Comparison of ENCODE assay signal across 23 cellular contexts in the genomic region with DNA sequence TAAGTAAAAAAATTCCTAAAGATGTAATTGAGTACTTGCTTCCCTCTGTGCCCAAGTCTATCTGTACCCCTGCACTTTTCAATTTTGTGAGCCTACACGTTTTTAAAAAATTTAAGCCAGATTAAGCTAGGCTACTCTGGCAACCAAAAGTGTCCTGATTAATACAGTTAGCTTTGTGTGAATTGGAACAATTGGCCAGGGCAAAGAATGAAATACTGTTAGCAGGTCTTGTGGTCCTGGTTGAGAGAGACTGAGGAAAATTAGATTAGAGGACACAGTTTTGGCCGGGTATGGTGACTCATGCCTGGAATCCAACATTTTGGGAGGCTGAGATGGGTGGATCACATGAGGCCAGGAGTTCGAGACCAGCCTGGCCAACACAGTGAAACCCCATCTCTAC.
DNase-seq lines count a peak whose midpoint lies in the region; ATAC-seq and TF ChIP-seq lines count a peak whose summit lies in the region.
"Had no signal": no experiment of that assay in that cellular context is flagged by ENCODE, and none has a peak within 500 bp of the region (broad histone marks: within the 10 kb centered on the region; RNA-seq: fewer than 3 reads in every experiment).

No MANE protein-coding gene starts in this region.

- TF ChIP-seq CTCF in left ventricle myocardium inferior (IDR thresholded peaks at IDR 0.05; ENCODE audit: borderline replicate concordance): no peak
- no peak for TF ChIP-seq CTCF in tibial artery (IDR thresholded peaks at IDR 0.05)
- TF ChIP-seq CTCF in esophagus squamous epithelium (IDR thresholded peaks at IDR 0.05): no peak

- intact Hi-C loops in left ventricle myocardium inferior (cut with micrococcal nuclease) (no loop called here), cardiac septum (cut with DNase I) (no loop called here), tibial artery (cut with DNase I; ENCODE audit: low total_unique reads) (no loop called here), esophagus squamous epithelium (cut with DNase I) (no loop called here)

- H3K27ac ChIP-seq in left ventricle myocardium inferior (replicated peaks) (peak overlapping the region; percentile 78), tibial artery (peak overlapping the region; percentile 70 to 80), esophagus squamous epithelium (no peak overlapping the region)
- H3K27ac ChIP-seq: A549; BLaER1 treated with 17β-estradiol and CSF1 and Interleukin-3, amounts not matched to agents 10 nM and 100 nM had no signal

- WGBS in esophagus squamous epithelium, 2 donors: 64 to 68% methylated on average over 3 of the region's 3 CpGs

- H3K4me3 ChIP-seq in left ventricle myocardium inferior: no peak overlapping the region
- H3K4me3 ChIP-seq in tibial artery: no peak overlapping the region
- no peak overlapping the region for H3K4me3 ChIP-seq in esophagus squamous epithelium
- H3K4me3 ChIP-seq: A549; BLaER1 treated with 17β-estradiol and CSF1 and Interleukin-3, amounts not matched to agents 10 nM and 100 nM; GM12878; GM23338 had no signal

- in situ Hi-C loops in SK-MEL-5 (cut with HindIII; ENCODE audit: low pct_unique_long_range_greater_than_20kb, low sequenced_read_pairs): no loop called here

- DNase-seq in left ventricle myocardium inferior: no peak
- no peak for DNase-seq in cardiac septum (ENCODE audit: low spot score)
- peak; percentile 53 for DNase-seq in SK-MEL-5 (ENCODE audit: low read depth, low spot score)
- DNase-seq in foreskin melanocyte: peak; percentile 79
- DNase-seq in tibial artery: no peak
- no peak for DNase-seq in esophagus squamous epithelium (lab: John Stamatoyannopoulos, UW)
- no peak for DNase-seq in ureter (ENCODE audit: low spot score)
- DNase-seq: 8988T; ACHN; AML-193; BE2C; CD4-positive, alpha-beta T cell; CD8-positive, alpha-beta memory T cell; DMS 273 treated with DMSO at 0.1 percent for 48 hours; DMS79; EL; GDM1; H9 had no signal

- ATAC-seq in GM19324 (IDR thresholded peaks at IDR 0.05; ENCODE audit: low FRiP score, unreplicated experiment): no peak
- ATAC-seq: A549, GM12878, GM23338 had no signal

- H3K27me3 ChIP-seq in left ventricle myocardium inferior (ENCODE audit: low read depth): no peaks in the 10 kb centered on the region
- no peaks in the 10 kb centered on the region for H3K27me3 ChIP-seq in tibial artery
- H3K27me3 ChIP-seq in esophagus squamous epithelium: no peaks in the 10 kb centered on the region
- H3K27me3 ChIP-seq: BE2C; BLaER1 treated with 17β-estradiol and CSF1 and Interleukin-3, amounts not matched to agents 10 nM and 100 nM had no signal

- no peak for TF ChIP-seq POLR2A in esophagus squamous epithelium (IDR thresholded peaks at IDR 0.05)

- H3K9me3 ChIP-seq in left ventricle myocardium inferior (replicated peaks) (no peaks in the 10 kb centered on the region), tibial artery (no peaks in the 10 kb centered on the region), esophagus squamous epithelium (no peaks in the 10 kb centered on the region)
- H3K9me3 ChIP-seq: A549, BE2C had no signal

- peaks cover 53% of the 10 kb centered on the region for H3K4me1 ChIP-seq in left ventricle myocardium inferior
- H3K4me1 ChIP-seq in tibial artery: peaks cover 0 to 74% (median 13%) of the 10 kb centered on the region in 4 donors
- peaks cover 0 to 7% (median 4%) of the 10 kb centered on the region in 3 donors for H3K4me1 ChIP-seq in esophagus squamous epithelium
- H3K4me1 ChIP-seq: A549, BE2C had no signal

- H3K36me3 ChIP-seq in left ventricle myocardium inferior: no peaks in the 10 kb centered on the region
- H3K36me3 ChIP-seq in tibial artery: no peaks in the 10 kb centered on the region
- no peaks in the 10 kb centered on the region for H3K36me3 ChIP-seq in esophagus squamous epithelium
- H3K36me3 ChIP-seq: BE2C; BLaER1 treated with 17β-estradiol and CSF1 and Interleukin-3, amounts not matched to agents 10 nM and 100 nM had no signal

Comparison
In these comparisons a context has a peak if more than half of its experiments do, and no peak if none do; other contexts are left out.
1. DNase-seq: peak in SK-MEL-5 (single experiment) and foreskin melanocyte (single experiment); none in left ventricle myocardium inferior (single experiment), cardiac septum (single experiment), tibial artery (0 of 2), esophagus squamous epithelium (single experiment) and ureter (single experiment).
2. H3K27ac ChIP-seq: peak in left ventricle myocardium inferior (single experiment) and tibial artery (2 of 2); none in esophagus squamous epithelium (0 of 4).